In genomic region chr3:187799942-187800637, GRCh38 we compare ENCODE assay signal across 10 cellular contexts.
A peak's percentile ranks its signal among the peaks of the same experiment; 100 is the strongest.
DNase-seq lines count a peak whose midpoint lies in the region; ATAC-seq and TF ChIP-seq lines count a peak whose summit lies in the region.
"Had no signal": no experiment of that assay in that cellular context is flagged by ENCODE, and none has a peak within 500 bp of the region (broad histone marks: within the 10 kb centered on the region; RNA-seq: fewer than 3 reads in every experiment).

No MANE protein-coding gene starts in this region.

- DNase-seq in GM13977 (ENCODE audit: low spot score) (peak; percentile 45), fibroblast of peridontal ligament (ENCODE audit: extremely low read depth) (peak; percentile 39), DMS153 (lab: John Stamatoyannopoulos, UW) (no peak), GOT3 (lab: John Stamatoyannopoulos, UW) (no peak), NOMO-1 (lab: John Stamatoyannopoulos, UW; ENCODE audit: unreplicated experiment in 2 of 2) (no peak)
- DNase-seq: adrenal gland, NCI-H2029 had no signal

- in situ Hi-C loops in GM13977 (cut with MboI; ENCODE audit: low pct_unique_long_range_greater_than_20kb, low sequenced_read_pairs, unreplicated experiment): no loop called here

- peak; percentile 42 for ATAC-seq in GM21367 (IDR thresholded peaks at IDR 0.05; ENCODE audit: unreplicated experiment)
- ATAC-seq in HG03571 (IDR thresholded peaks at IDR 0.05; ENCODE audit: unreplicated experiment): peak; percentile 46
- no peak for ATAC-seq in HG03039 (IDR thresholded peaks at IDR 0.05; ENCODE audit: unreplicated experiment)

- TF ChIP-seq CTCF in GM13977 (IDR thresholded peaks at IDR 0.05; ENCODE audit: extremely low read depth, insufficient read depth, missing control alignments): no peak

Comparison
In these comparisons a context has a peak if more than half of its experiments do, and no peak if none do; other contexts are left out.
1. DNase-seq: peak in GM13977 (single experiment) and fibroblast of peridontal ligament (single experiment); none in DMS153 (single experiment), GOT3 (single experiment) and NOMO-1 (0 of 2).